Comparison of ENCODE assay signal across 8 cellular contexts in genomic region chr12:89529738-89530137, GRCh38. TPM values are rescaled to one million over a fixed set of nuclear protein-coding genes. Genes with fewer than 3 reads are reported as not detected.
DNase-seq lines count a peak whose midpoint lies in the region; ATAC-seq, FAIRE-seq and TF ChIP-seq lines count a peak whose summit lies in the region.

No MANE protein-coding gene starts in this region.

- no peak overlapping the region for H3K4me2 ChIP-seq in endothelial cell of umbilical vein (ENCODE audit: insufficient read depth, low read length)

- H3K4me1 Mint-ChIP-seq in osteocyte (ENCODE audit: unreplicated experiment) = peaks cover 7% of the 10 kb centered on the region

- peak; percentile 61 for FAIRE-seq in endothelial cell of umbilical vein (lab: Jason Lieb, UNC)

- H3K27me3 ChIP-seq in AG04450 (ENCODE audit: control insufficient read depth, insufficient read depth, low read length) (no peaks in the 10 kb centered on the region), endothelial cell of umbilical vein (ENCODE audit: control insufficient read depth in 2 of 2, insufficient read depth in 2 of 2, low read length in 2 of 2) (no peaks in the 10 kb centered on the region)

- peaks cover 4% of the 10 kb centered on the region for H3K4me1 ChIP-seq in endothelial cell of umbilical vein (ENCODE audit: control insufficient read depth, extremely low read depth, insufficient read depth, low read length)

- H3K36me3 Mint-ChIP-seq in osteocyte (ENCODE audit: unreplicated experiment) = no peaks in the 10 kb centered on the region

- no peak for TF ChIP-seq EP300 in Ishikawa (IDR thresholded peaks at IDR 0.05; ENCODE audit: borderline replicate concordance)

- H3K9me3 ChIP-seq in AG04450 (ENCODE audit: control insufficient read depth, insufficient read depth, low read length) (no peaks in the 10 kb centered on the region; the same call in 1 of the 2 replicates), endothelial cell of umbilical vein (replicated peaks; ENCODE audit: control insufficient read depth, insufficient read depth, low read length) (no peaks in the 10 kb centered on the region)

- no peaks in the 10 kb centered on the region for H3K27me3 Mint-ChIP-seq in osteocyte (ENCODE audit: unreplicated experiment)

- H3K36me3 ChIP-seq in endothelial cell of umbilical vein (ENCODE audit: control insufficient read depth in 2 of 2, extremely low read depth in 1 of 2, insufficient read depth in 2 of 2, low read length in 2 of 2) = no peaks in the 10 kb centered on the region

- H3K27ac ChIP-seq in AG04450 (ENCODE audit: low read depth, low read length) (no peak overlapping the region), endothelial cell of umbilical vein (ENCODE audit: insufficient read depth, low read depth, low read length) (no peak overlapping the region)

- POLR2A ChIA-PET in AG04450 (lab: Yijun Ruan, JAX) (no interaction called here), endothelial cell of umbilical vein (lab: Charles Lee) (no interaction called here)

- H3K27ac Mint-ChIP-seq in osteocyte (ENCODE audit: unreplicated experiment) = no peak overlapping the region

- TF ChIP-seq CTCF in AG04450 (IDR thresholded peaks at IDR 0.05; ENCODE audit: low read depth, low read length) = peak; percentile 76
- TF ChIP-seq CTCF in GM10266 (IDR thresholded peaks at IDR 0.05; ENCODE audit: control insufficient read depth, insufficient read depth, low read depth, missing control alignments) = peak; percentile 69
- peak; percentile 49 to 51 for TF ChIP-seq CTCF in endothelial cell of umbilical vein (IDR thresholded peaks at IDR 0.05; ENCODE audit: extremely low read depth in 1 of 2, insufficient read depth in 1 of 2, low read depth in 1 of 2, low read length in 2 of 2)
- peak; percentile 76 for TF ChIP-seq CTCF in osteocyte (IDR thresholded peaks at IDR 0.05)

- TF ChIP-seq RAD21 in Ishikawa (IDR thresholded peaks at IDR 0.05; ENCODE audit: low read depth) = peak; percentile 87

- H3K9ac ChIP-seq in endothelial cell of umbilical vein (replicated peaks; ENCODE audit: extremely low read depth, insufficient read depth, low read length) = no peak overlapping the region

- ATAC-seq in HG03439 (IDR thresholded peaks at IDR 0.05; ENCODE audit: unreplicated experiment) = no peak

- no peaks in the 10 kb centered on the region for H3K9me1 ChIP-seq in endothelial cell of umbilical vein (replicated peaks; ENCODE audit: control insufficient read depth, extremely low read depth, insufficient read depth, low read length)

- intact Hi-C loops in endothelial cell of umbilical vein (cut with micrococcal nuclease) = loop anchor here (1.0 to 10.0 kb wide), 6 partner anchors 59 to 1418 kb away; no protein-coding TSS in a partner anchor

- no peak for TF ChIP-seq POLR2A in endothelial cell of umbilical vein (IDR thresholded peaks at IDR 0.05; ENCODE audit: low read depth, low read length)

- DNase-seq in AG04450 (ENCODE audit: low read depth, low spot score) (no peak), GM10266 (ENCODE audit: extremely low spot score) (peak; percentile 50), OCI-M1 (lab: John Stamatoyannopoulos, UW) (peak; percentile 79), endothelial cell of umbilical vein (ENCODE audit: low read depth, low spot score) (peak; percentile 73), osteocyte (ENCODE audit: extremely low spot score, unreplicated experiment) (no peak), islet precursor cell (no peak)

- no peak overlapping the region for H2AFZ ChIP-seq in endothelial cell of umbilical vein (ENCODE audit: low read depth, low read length)

- peaks cover 2% of the 10 kb centered on the region for H4K20me1 ChIP-seq in endothelial cell of umbilical vein (replicated peaks; ENCODE audit: control insufficient read depth, extremely low read depth, insufficient read depth, low read length)

- H3K79me2 ChIP-seq in endothelial cell of umbilical vein (ENCODE audit: control insufficient read depth, insufficient read depth, low read length) = peaks cover 2% of the 10 kb centered on the region

- no peak overlapping the region for H3K4me3 Mint-ChIP-seq in osteocyte (ENCODE audit: unreplicated experiment)

- CTCF ChIA-PET in AG04450 (lab: Charles Lee) (interaction anchor here (0.6 to 4.9 kb wide), 7 partner anchors 11 to 512 kb away, joined by 3 to 41 read pairs (median 18); no protein-coding TSS in a partner anchor), endothelial cell of umbilical vein (lab: Charles Lee) (interaction anchor here (1.0 to 11.9 kb wide), 2 partner anchors 58 to 511 kb away, joined by 3 to 171 read pairs; no protein-coding TSS in a partner anchor)

- BruUV-seq in endothelial cell of umbilical vein (replicated peaks; lab: Mats Ljungman, UMichigan) = no TSS peak

- dilution Hi-C loops in endothelial cell of umbilical vein (cut with MboI; ENCODE audit: extremely low pct_ligation_motif_present, low sequenced_read_pairs) = no loop called here

- H3K4me3 ChIP-seq in AG04450 (ENCODE audit: low read depth, low read length) (no peak overlapping the region), endothelial cell of umbilical vein (replicated peaks in 1 of 3; ENCODE audit: insufficient read depth in 1 of 3, low read depth in 1 of 3, low read length in 3 of 3) (no peak overlapping the region)

- no peaks in the 10 kb centered on the region for H3K9me3 Mint-ChIP-seq in osteocyte (ENCODE audit: unreplicated experiment)

TF ChIP-seq in endothelial cell of umbilical vein, 7 proteins besides CTCF, POLR2A, EP300 and RAD21:
- TF ChIP-seq FOS (IDR thresholded peaks at IDR 0.05; ENCODE audit: borderline replicate concordance, insufficient read depth, low read length) = no peak
- no peak for TF ChIP-seq POLR2AphosphoS5 (IDR thresholded peaks at IDR 0.05; ENCODE audit: insufficient read depth, low read depth, low read length)
- TF ChIP-seq MYC (IDR thresholded peaks at IDR 0.05; ENCODE audit: low read depth, low read length) = no peak
- TF ChIP-seq GATA2 (IDR thresholded peaks at IDR 0.05; ENCODE audit: insufficient read depth, insufficient read length, low read depth, low read length) = no peak
- no peak for TF ChIP-seq JUN (IDR thresholded peaks at IDR 0.05; ENCODE audit: borderline replicate concordance, insufficient read depth, insufficient read length, low read depth)
- TF ChIP-seq MAX (IDR thresholded peaks at IDR 0.05; ENCODE audit: insufficient read depth, insufficient read length) = no peak
- no peak for TF ChIP-seq EZH2 (IDR thresholded peaks at IDR 0.05; ENCODE audit: borderline replicate concordance, low read depth, low read length, severe bottlenecking)
TF ChIP-seq in endothelial cell of umbilical vein: peak in this region for 0.

RNA-seq across cellular contexts. Expression of gene POC1B, which starts 3.9 kb away (rescaled TPM):
- 9.3 and 11.9 TPM in 2 replicates for polyA plus RNA-seq in AG04450 (2011; rRNA removed)
- polyA minus RNA-seq in AG04450 (2011; rRNA and poly(A)+ RNA removed) = 6.9 and 15.8 TPM in 2 replicates
- 18.2 and 22.9 TPM in 2 replicates for total RNA-seq in endothelial cell of umbilical vein
- 6.5 and 7.1 TPM in 2 replicates for polyA plus RNA-seq in endothelial cell of umbilical vein
- 9.4 and 10.4 TPM in 2 replicates for polyA plus RNA-seq in endothelial cell of umbilical vein (2011; cell fraction: cytosol; rRNA removed)
- polyA plus RNA-seq in endothelial cell of umbilical vein (2011; cell fraction: nucleus; rRNA removed) = 14.8 and 15.6 TPM in 2 replicates
- 14.4 and 16.9 TPM in 2 replicates for polyA plus RNA-seq in endothelial cell of umbilical vein (2012)
- polyA minus RNA-seq in endothelial cell of umbilical vein = 19.0 and 22.4 TPM in 2 replicates
- polyA minus RNA-seq in endothelial cell of umbilical vein (2011; cell fraction: cytosol; rRNA and poly(A)+ RNA removed) = 6.8 TPM
- 34.2 and 44.5 TPM in 2 replicates for polyA minus RNA-seq in endothelial cell of umbilical vein (2011; cell fraction: nucleus; rRNA and poly(A)+ RNA removed)
- total RNA-seq in osteocyte = 9.9 and 10.2 TPM in 2 replicates

RNA-seq across cellular contexts. Expression of gene GALNT4, which starts 5.1 kb away (rescaled TPM):
- polyA plus RNA-seq in AG04450 (2011; rRNA removed) (5.3 and 7.3 TPM in 2 replicates), endothelial cell of umbilical vein (1.3 and 2.0 TPM in 2 replicates)
- polyA minus RNA-seq in AG04450 (2011; rRNA and poly(A)+ RNA removed) = 3.7 and 6.3 TPM in 2 replicates
- total RNA-seq in endothelial cell of umbilical vein (9.8 and 10.9 TPM in 2 replicates), osteocyte (3.8 and 4.5 TPM in 2 replicates)
- polyA plus RNA-seq in endothelial cell of umbilical vein (2011; cell fraction: cytosol; rRNA removed) = 1.8 and 2.3 TPM in 2 replicates
- 2.0 and 3.5 TPM in 2 replicates for polyA plus RNA-seq in endothelial cell of umbilical vein (2011; cell fraction: nucleus; rRNA removed)
- 5.9 and 9.0 TPM in 2 replicates for polyA plus RNA-seq in endothelial cell of umbilical vein (2012)
- 3.4 and 4.5 TPM in 2 replicates for polyA minus RNA-seq in endothelial cell of umbilical vein
- polyA minus RNA-seq in endothelial cell of umbilical vein (2011; cell fraction: cytosol; rRNA and poly(A)+ RNA removed) = not detected
- 4.8 TPM in 2 replicates for polyA minus RNA-seq in endothelial cell of umbilical vein (2011; cell fraction: nucleus; rRNA and poly(A)+ RNA removed)

Comparison
In these comparisons a context has a peak if more than half of its experiments do, and no peak if none do; other contexts are left out.
1. DNase-seq: peak in GM10266 (single experiment), OCI-M1 (single experiment) and endothelial cell of umbilical vein (single experiment); none in AG04450 (single experiment), osteocyte (single experiment) and islet precursor cell (single experiment).
2. Peak in every context shown above with its lines, with median percentiles within 50 percentile points of each other: CTCF ChIP-seq.